In genomic region chr3:147237991-147238390, GRCh38 we compare ENCODE assay signal across 27 cellular contexts.
"Had no signal": no experiment of that assay in that cellular context is flagged by ENCODE, and none has a peak within 500 bp of the region (broad histone marks: within the 10 kb centered on the region; RNA-seq: fewer than 3 reads in every experiment).

No MANE protein-coding gene starts in this region.

- H3K27me3 ChIP-seq: stomach, suprapubic skin, testis, thyroid gland, tibial artery, tibial nerve, transverse colon, upper lobe of left lung, upper lobe of right lung, uterus, vagina had no signal

- H3K4me1 ChIP-seq: stomach, suprapubic skin, testis, thyroid gland, tibial artery, tibial nerve, transverse colon, upper lobe of left lung, upper lobe of right lung, uterus, vagina had no signal

- DNase-seq: stimulated activated CD4-positive, alpha-beta T cell treated with anti-CD3 and anti-CD28 coated beads, Interleukin-2, amount 100 ng/mL, for 48 hours; stimulated activated CD4-positive, alpha-beta T cell treated with anti-CD3 and anti-CD28 coated beads, Interleukin-4, amount 100 ng/mL, for 1 hour; stimulated activated CD4-positive, alpha-beta T cell treated with anti-CD3 and anti-CD28 coated beads, Interleukin-4, amount 100 ng/mL, for 24 hours; stimulated activated CD4-positive, alpha-beta T cell treated with anti-CD3 and anti-CD28 coated beads, Interleukin-4, amount 100 ng/mL, for 4 hours; stimulated activated CD8-positive, alpha-beta memory T cell treated with anti-CD3 and anti-CD28 coated beads, Interleukin-4, amount 100 ng/mL, for 48 hours; stimulated activated naive B cell treated with anti-CD40 and anti-IgM and Interleukin-4, amounts not matched to agents 10 μg/mL and 1 μg/mL and 100 μg/mL, for 72 hours; stimulated activated naive CD4-positive, alpha-beta T cell; stimulated activated naive CD4-positive, alpha-beta T cell treated with Interleukin-2 at 50 U/mL for 16 hours; stimulated activated naive CD8-positive, alpha-beta T cell treated with anti-CD3 and anti-CD28 coated beads, Interleukin-15, amount 100 ng/mL, for 72 hours; stimulated activated naive CD8-positive, alpha-beta T cell treated with anti-CD3 and anti-CD28 coated beads, Interleukin-15, Interleukin-2, amounts not matched to agents 100 U/mL and 50 U/mL, for 24 hours; stomach; substantia nigra; testis; thyroid gland; tibial artery; transverse colon; trophoblast cell; upper lobe of left lung; upper lobe of right lung; uterus had no signal

- FAIRE-seq: urothelium cell line had no signal

- ATAC-seq: stimulated activated effector memory CD8-positive, alpha-beta T cell treated with anti-CD3 and anti-CD28 coated beads, Interleukin-12 subunit alpha, Interleukin-12 subunit beta, amount 100 ng/mL, for 72 hours; stimulated activated memory B cell treated with anti-CD40 and anti-IgM and Interleukin-4, amounts not matched to agents 10 μg/mL and 1 μg/mL and 100 μg/mL, for 72 hours; stimulated activated naive B cell treated with anti-CD40 and anti-IgM and Interleukin-4, amounts not matched to agents 10 μg/mL and 1 μg/mL and 100 μg/mL, for 72 hours; stimulated activated naive CD8-positive, alpha-beta T cell treated with anti-CD3 and anti-CD28 coated beads, Interleukin-15, amount 100 ng/mL, for 72 hours; stimulated activated naive CD8-positive, alpha-beta T cell treated with anti-CD3 and anti-CD28 coated beads, Interleukin-15, Interleukin-2, amounts not matched to agents 100 U/mL and 50 U/mL, for 24 hours; upper lobe of right lung had no signal

- H3K36me3 ChIP-seq: stomach, suprapubic skin, thoracic aorta, thyroid gland, tibial artery, tibial nerve, transverse colon, upper lobe of left lung, upper lobe of right lung, uterus, vagina had no signal

- H3K4me3 ChIP-seq: stomach, suprapubic skin, testis, thoracic aorta, thyroid gland, tibial artery, tibial nerve, transverse colon, upper lobe of left lung, upper lobe of right lung, uterus, vagina had no signal

- H3K9me3 ChIP-seq: stomach, suprapubic skin, testis, thoracic aorta, thyroid gland, tibial artery, tibial nerve, transverse colon, upper lobe of left lung, upper lobe of right lung, uterus, vagina had no signal

- H3K27ac ChIP-seq: stomach, suprapubic skin, testis, thoracic aorta, thyroid gland, tibial artery, tibial nerve, transverse colon, upper lobe of left lung, upper lobe of right lung, uterus, vagina had no signal
